Comparison of ENCODE assay signal across 35 cellular contexts in the genomic region with DNA sequence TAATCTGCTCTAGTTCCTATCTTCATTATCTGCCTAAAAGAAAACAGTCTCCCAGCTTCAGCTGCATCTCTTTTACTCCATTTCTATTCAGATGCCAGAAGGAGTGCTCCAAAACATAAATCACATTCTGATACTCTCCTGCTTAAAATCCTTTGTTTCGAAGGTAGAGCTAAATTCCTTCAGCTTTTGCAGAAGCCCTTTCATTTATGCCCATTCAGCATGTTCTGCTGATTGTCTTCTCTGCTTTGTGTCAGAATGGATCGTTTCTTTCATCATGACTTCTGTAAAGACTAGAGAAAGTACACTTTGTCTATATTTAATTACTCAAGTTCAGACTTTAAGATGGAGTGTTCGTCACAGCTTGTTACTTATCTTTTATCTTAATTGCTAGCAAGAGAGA.
"Had no signal": no experiment of that assay in that cellular context is flagged by ENCODE, and none has a peak within 500 bp of the region (broad histone marks: within the 10 kb centered on the region; RNA-seq: fewer than 3 reads in every experiment).

No MANE protein-coding gene starts in this region.

- H3K36me3 ChIP-seq: ascending aorta, cardiac muscle cell, MG63, Peyer's patch, SJSA1, WERI-Rb-1 had no signal

- DNase-seq: activated CD4-positive, alpha-beta T cell treated with anti-CD3 and anti-CD28 coated beads, Interleukin-2, amount 10 ng/mL, durations not matched to agents 24 days and 14 days; activated CD4-positive, alpha-beta T cell treated with anti-CD3 and anti-CD28 coated beads, Interleukin-2, amount 50 U/mL, for 4 hours; activated CD8-positive, alpha-beta T cell treated with anti-CD3 and anti-CD28 coated beads, Interleukin-2, amount 10 ng/mL, durations not matched to agents 7 days and 5 days; activated gamma-delta T cell; activated naive CD4-positive, alpha-beta T cell treated with Interleukin-2 at 50 U/mL for 16 hours; activated naive CD8-positive, alpha-beta T cell treated with anti-CD3 and anti-CD28 coated beads, Interleukin-2, amount 10 ng/mL, durations not matched to agents 7 days and 5 days; activated T-cell treated with anti-CD3 and anti-CD28 coated beads, Interleukin-2, amount 50 U/mL, for 24 hours; amygdala; MG63; MV-4-11; NCI-H1092; NCI-H146; NCI-H187; NCI-H2029 treated with DMSO at 0.1 percent for 48 hours; NCI-H2107; NCI-H2171; NCI-H510A; NCI-H526; NCI-H748 treated with DMSO at 0.1 percent for 48 hours; NK-92 treated with Interleukin-12 subunit alpha and Interleukin-12 subunit beta, amount 100 ng/mL, for 24 hours; PC-3; Peyer's patch; RPMI8226; SHP77 treated with DMSO at 0.1 percent for 48 hours; T-cell; T-helper 2 cell; T-helper 9 cell; WERI-Rb-1 had no signal

- ATAC-seq: activated CD8-positive, alpha-beta T cell treated with anti-CD3 and anti-CD28 coated beads, Interleukin-2, amount 10 ng/mL, durations not matched to agents 7 days and 5 days; PC-3; SK-N-SH treated with all-trans-retinoic acid at 6 μM for 48 hours; T-cell had no signal

- H3K4me1 Mint-ChIP-seq: activated CD4-positive, alpha-beta T cell treated with anti-CD3 and anti-CD28 coated beads, Interleukin-2, amount 10 ng/mL, durations not matched to agents 24 days and 14 days; activated naive CD4-positive, alpha-beta T cell treated with anti-CD3 and anti-CD28 coated beads, Interleukin-2, amount 50 U/mL, for 24 hours; activated naive CD8-positive, alpha-beta T cell treated with anti-CD3 and anti-CD28 coated beads, Interleukin-2, amount 10 ng/mL, durations not matched to agents 7 days and 5 days; central memory CD8-positive, alpha-beta T cell; T-cell had no signal

- H3K27ac ChIP-seq: ascending aorta, cardiac muscle cell, Peyer's patch, SJSA1, WERI-Rb-1 had no signal

- H3K36me3 Mint-ChIP-seq: activated naive CD4-positive, alpha-beta T cell treated with anti-CD3 and anti-CD28 coated beads, Interleukin-2, amount 50 U/mL, for 24 hours; activated naive CD8-positive, alpha-beta T cell treated with anti-CD3 and anti-CD28 coated beads, Interleukin-2, amount 10 ng/mL, durations not matched to agents 7 days and 5 days; T-cell had no signal

- H3K27ac Mint-ChIP-seq: activated CD4-positive, alpha-beta T cell treated with anti-CD3 and anti-CD28 coated beads, Interleukin-2, amount 10 ng/mL, durations not matched to agents 24 days and 14 days; activated CD8-positive, alpha-beta T cell treated with anti-CD3 and anti-CD28 coated beads, Interleukin-2, amount 10 ng/mL, durations not matched to agents 7 days and 5 days; activated naive CD4-positive, alpha-beta T cell treated with anti-CD3 and anti-CD28 coated beads, Interleukin-2, amount 50 U/mL, for 24 hours; activated naive CD8-positive, alpha-beta T cell treated with anti-CD3 and anti-CD28 coated beads, Interleukin-2, amount 10 ng/mL, durations not matched to agents 7 days and 5 days; activated T-cell treated with anti-CD3 and anti-CD28 coated beads, Interleukin-2, amount 50 U/mL, for 24 hours; activated T-helper 2 cell treated with anti-CD3 and anti-CD28 coated beads, Interferon-gamma antibody, Interleukin-2, Interleukin-4, amounts not matched to agents 10 μg/mL and 5 μg/mL and 100 μg/mL, durations not matched to agents 14 hours and 24 hours and 36 hours; T-cell had no signal

- H3K27me3 Mint-ChIP-seq: activated CD4-positive, alpha-beta T cell treated with anti-CD3 and anti-CD28 coated beads, Interleukin-2, amount 10 ng/mL, durations not matched to agents 24 days and 14 days; activated naive CD4-positive, alpha-beta T cell treated with anti-CD3 and anti-CD28 coated beads, Interleukin-2, amount 50 U/mL, for 24 hours; activated naive CD8-positive, alpha-beta T cell treated with anti-CD3 and anti-CD28 coated beads, Interleukin-2, amount 10 ng/mL, durations not matched to agents 7 days and 5 days; activated T-cell treated with anti-CD3 and anti-CD28 coated beads, Interleukin-2, amount 50 U/mL, for 24 hours; central memory CD8-positive, alpha-beta T cell; T-cell had no signal

- H3K4me3 ChIP-seq: ascending aorta, cardiac muscle cell, MG63, Peyer's patch, SJSA1 had no signal

- H3K9me3 ChIP-seq: ascending aorta, MG63, Peyer's patch, SJSA1 had no signal

- H3K4me3 Mint-ChIP-seq: activated CD4-positive, alpha-beta T cell treated with anti-CD3 and anti-CD28 coated beads, Interleukin-2, amount 10 ng/mL, durations not matched to agents 24 days and 14 days; activated CD8-positive, alpha-beta T cell treated with anti-CD3 and anti-CD28 coated beads, Interleukin-2, amount 10 ng/mL, durations not matched to agents 7 days and 5 days; activated naive CD4-positive, alpha-beta T cell treated with anti-CD3 and anti-CD28 coated beads, Interleukin-2, amount 50 U/mL, for 24 hours; activated naive CD8-positive, alpha-beta T cell treated with anti-CD3 and anti-CD28 coated beads, Interleukin-2, amount 10 ng/mL, durations not matched to agents 7 days and 5 days; activated T-cell treated with anti-CD3 and anti-CD28 coated beads, Interleukin-2, amount 50 U/mL, for 24 hours; central memory CD8-positive, alpha-beta T cell; T-cell had no signal

- H3K27me3 ChIP-seq: ascending aorta, cardiac muscle cell, MG63, Peyer's patch, SJSA1 had no signal

- H3K9me3 Mint-ChIP-seq: activated CD4-positive, alpha-beta T cell treated with anti-CD3 and anti-CD28 coated beads, Interleukin-2, amount 10 ng/mL, durations not matched to agents 24 days and 14 days; activated naive CD4-positive, alpha-beta T cell treated with anti-CD3 and anti-CD28 coated beads, Interleukin-2, amount 50 U/mL, for 24 hours; activated naive CD8-positive, alpha-beta T cell treated with anti-CD3 and anti-CD28 coated beads, Interleukin-2, amount 10 ng/mL, durations not matched to agents 7 days and 5 days; activated T-cell treated with anti-CD3 and anti-CD28 coated beads, Interleukin-2, amount 50 U/mL, for 24 hours; activated T-helper 2 cell treated with anti-CD3 and anti-CD28 coated beads, Interferon-gamma antibody, Interleukin-2, Interleukin-4, amounts not matched to agents 10 μg/mL and 5 μg/mL and 100 μg/mL, durations not matched to agents 14 hours and 24 hours and 36 hours; central memory CD8-positive, alpha-beta T cell; T-cell had no signal

- H3K4me1 ChIP-seq: ascending aorta, Peyer's patch, SJSA1 had no signal
